20 cellular contexts compared by ENCODE assay signal in genomic region chr1:93653656-93654055, GRCh38. TPM values are rescaled to one million over a fixed set of nuclear protein-coding genes. Genes with fewer than 3 reads are reported as not detected.
DNase-seq lines count a peak whose midpoint lies in the region; ATAC-seq and TF ChIP-seq lines count a peak whose summit lies in the region.
"Had no signal": no experiment of that assay in that cellular context is flagged by ENCODE, and none has a peak within 500 bp of the region (broad histone marks: within the 10 kb centered on the region; RNA-seq: fewer than 3 reads in every experiment).

No MANE protein-coding gene starts in this region.

- no peak overlapping the region for H2BK12ac ChIP-seq in neuronal stem cell (ENCODE audit: low read length)

- H3K4me3 Mint-ChIP-seq in neural progenitor cell = no peak overlapping the region
- H3K4me3 Mint-ChIP-seq: CD4-positive, CD25-positive, alpha-beta regulatory T cell; CD8-positive, alpha-beta memory T cell had no signal

- H3K9ac ChIP-seq in PC-3 (ENCODE audit: low read length) (no peak overlapping the region), neuronal stem cell (ENCODE audit: low read depth, low read length, poor library complexity) (no peak overlapping the region), neural progenitor cell (no peak overlapping the region)

- DNase-seq in PC-3 (no peak), neuronal stem cell (ENCODE audit: low spot score) (no peak), neural progenitor cell (ENCODE audit: low spot score) (no peak)
- DNase-seq in activated CD8-positive, alpha-beta memory T cell treated with anti-CD3 and anti-CD28 coated beads, Interleukin-2, amount 50 U/mL, for 4 hours = no peak
- DNase-seq in stimulated activated naive CD4-positive, alpha-beta T cell (lab: John Stamatoyannopoulos, UW) = no peak
- DNase-seq: ACHN; BE2C; C1 segment of cervical spinal cord; CD4-positive, CD25-positive, alpha-beta regulatory T cell; CD8-positive, alpha-beta memory T cell; COR-L47; DMS 273 treated with DMSO at 0.1 percent for 48 hours; DMS53; DND-41; EL; HCEC 1CT had no signal

- no CpG with 5 or more reads among the region's 6 CpGs for whole genome bisulfite sequencing in neuronal stem cell (ENCODE audit: extremely low coverage in 2 of 2, insufficient read length in 2 of 2, insufficient replicate concordance in 1 of 2), 2 donors

- H3K9me2 ChIP-seq in PC-3 (replicated peaks; ENCODE audit: low read length) = no peaks in the 10 kb centered on the region

- peaks cover 89% of the 10 kb centered on the region for H3K36me3 ChIP-seq in PC-3 (ENCODE audit: low read depth, low read length)
- peaks cover under 1 to 84% of the 10 kb centered on the region in 2 donors for H3K36me3 ChIP-seq in neuronal stem cell (replicated peaks in 1 of 2; ENCODE audit: control insufficient read depth in 2 of 2, insufficient read depth in 2 of 2, low read length in 2 of 2)
- no peaks in the 10 kb centered on the region for H3K36me3 ChIP-seq in neural progenitor cell

- no peaks in the 10 kb centered on the region for H3K9me3 ChIP-seq in PC-3 (ENCODE audit: low read length)
- peaks cover 0 to 32% of the 10 kb centered on the region in 2 donors for H3K9me3 ChIP-seq in neuronal stem cell (replicated peaks in 1 of 2; ENCODE audit: control insufficient read depth in 2 of 2, insufficient read depth in 1 of 2, low read depth in 1 of 2, low read length in 2 of 2)
- no peaks in the 10 kb centered on the region for H3K9me3 ChIP-seq in neural progenitor cell (ENCODE audit: low read depth)
- H3K9me3 ChIP-seq: BE2C had no signal

- 0 out of 2 replicates have a peak, but pooled peaks have one; percentile 3 for ATAC-seq in PC-3
- ATAC-seq in HG02840 (IDR thresholded peaks at IDR 0.05; ENCODE audit: low FRiP score, unreplicated experiment) = no peak
- ATAC-seq: GM12878 had no signal

- H3K36me3 Mint-ChIP-seq in neural progenitor cell = peaks cover 33% of the 10 kb centered on the region
- H3K36me3 Mint-ChIP-seq: CD4-positive, CD25-positive, alpha-beta regulatory T cell; CD8-positive, alpha-beta memory T cell had no signal

- no peak overlapping the region for H3K4me3 ChIP-seq in PC-3 (ENCODE audit: low read length)
- no peak overlapping the region for H3K4me3 ChIP-seq in neuronal stem cell (ENCODE audit: low read length in 2 of 2)
- H3K4me3 ChIP-seq in neural progenitor cell = no peak overlapping the region
- H3K4me3 ChIP-seq: GM12878 had no signal

- peaks cover 24% of the 10 kb centered on the region for H3F3A ChIP-seq in PC-3 (ENCODE audit: low read length, unreplicated experiment)
- no peaks in the 10 kb centered on the region for H3F3A ChIP-seq in neural progenitor cell (ENCODE audit: low read depth)

- peaks cover 59% of the 10 kb centered on the region for H4K20me1 ChIP-seq in PC-3 (ENCODE audit: low read length)
- no peaks in the 10 kb centered on the region for H4K20me1 ChIP-seq in neural progenitor cell (ENCODE audit: low read depth)

- CTCF ChIA-PET in PC-3 (lab: Charles Lee) = no interaction called here

- H4K91ac ChIP-seq in neuronal stem cell (ENCODE audit: low read depth, low read length, poor library complexity) = no peak overlapping the region

- peaks cover 5% of the 10 kb centered on the region for H3K27me3 Mint-ChIP-seq in neural progenitor cell (ENCODE audit: insufficient read depth, low read depth)

- H4K8ac ChIP-seq in neuronal stem cell (ENCODE audit: low read depth, low read length) = no peak overlapping the region

- TF ChIP-seq CTCF in PC-3 (conservative IDR thresholded peaks at IDR 0.05; ENCODE audit: low read depth, low read length) (no peak), neural progenitor cell (IDR thresholded peaks at IDR 0.05) (no peak)

- no peak overlapping the region for H3K27ac ChIP-seq in PC-3 (ENCODE audit: low read length)
- H3K27ac ChIP-seq in cingulate gyrus (ENCODE audit: low read depth, low read length) = peak overlapping the region; percentile 25
- H3K27ac ChIP-seq in neuronal stem cell (replicated peaks; ENCODE audit: low read length) = no peak overlapping the region
- H3K27ac ChIP-seq in neural progenitor cell = no peak overlapping the region
- H3K27ac ChIP-seq: HL-60 had no signal

- peak overlapping the region; percentile 51 for H3K18ac ChIP-seq in neuronal stem cell (ENCODE audit: low read length)

- H2AFZ ChIP-seq in PC-3 (ENCODE audit: low read length) (no peak overlapping the region), neuronal stem cell (ENCODE audit: low read length) (no peak overlapping the region), neural progenitor cell (replicated peaks) (no peak overlapping the region)

- H3K27me3 ChIP-seq in PC-3 (ENCODE audit: low read length) (no peaks in the 10 kb centered on the region), neuronal stem cell (ENCODE audit: control insufficient read depth in 3 of 3, insufficient read depth in 3 of 3, low read depth in 1 of 3, low read length in 3 of 3) (no peaks in the 10 kb centered on the region), neural progenitor cell (no peaks in the 10 kb centered on the region)
- H3K27me3 ChIP-seq: BE2C had no signal

- H3K4ac ChIP-seq in neuronal stem cell (ENCODE audit: low read length) = no peak overlapping the region

- peaks cover 4% of the 10 kb centered on the region for H3K4me1 Mint-ChIP-seq in neural progenitor cell
- H3K4me1 Mint-ChIP-seq: CD4-positive, CD25-positive, alpha-beta regulatory T cell; CD8-positive, alpha-beta memory T cell had no signal

- peaks cover 5% of the 10 kb centered on the region for H3K9me3 Mint-ChIP-seq in neural progenitor cell
- H3K9me3 Mint-ChIP-seq: CD4-positive, CD25-positive, alpha-beta regulatory T cell; CD8-positive, alpha-beta memory T cell had no signal

- H2BK15ac ChIP-seq in neuronal stem cell (ENCODE audit: low read length) = no peak overlapping the region

- no peak overlapping the region for H3K14ac ChIP-seq in neuronal stem cell (ENCODE audit: low read length)

- no peak overlapping the region for H3K4me2 ChIP-seq in PC-3 (ENCODE audit: low read length)
- H3K4me2 ChIP-seq in neuronal stem cell (ENCODE audit: insufficient read depth, low read length, poor library complexity, severe bottlenecking) = no peak overlapping the region
- H3K4me2 ChIP-seq in neural progenitor cell = no peak overlapping the region

- no peak overlapping the region for H2AK5ac ChIP-seq in neuronal stem cell (ENCODE audit: low read depth, low read length)

- no peak overlapping the region for H2BK5ac ChIP-seq in neuronal stem cell (ENCODE audit: low read length)

- H3K4me1 ChIP-seq in PC-3 (ENCODE audit: insufficient read depth, low read length) = 0 out of 2 replicates have a peak, but pooled peaks cover 4% of the 10 kb centered on the region
- no peaks in the 10 kb centered on the region for H3K4me1 ChIP-seq in neuronal stem cell (ENCODE audit: control insufficient read depth in 2 of 2, insufficient read depth in 1 of 2, low read depth in 1 of 2, low read length in 2 of 2)
- H3K4me1 ChIP-seq in neural progenitor cell = peaks cover 6% of the 10 kb centered on the region
- H3K4me1 ChIP-seq: BE2C had no signal

- H3K27ac Mint-ChIP-seq in neural progenitor cell = no peak overlapping the region
- H3K27ac Mint-ChIP-seq: CD4-positive, CD25-positive, alpha-beta regulatory T cell; CD8-positive, alpha-beta memory T cell had no signal

- no peak overlapping the region for H3K23ac ChIP-seq in neuronal stem cell (ENCODE audit: low read depth, low read length, poor library complexity)

- POLR2A ChIA-PET in PC-3 (lab: Charles Lee; ENCODE audit: unreplicated experiment) = no interaction called here

- no peak overlapping the region for H2BK120ac ChIP-seq in neuronal stem cell (ENCODE audit: low read depth, low read length)

- BruUV-seq in PC-3 (replicated peaks; lab: Mats Ljungman, UMichigan) = no TSS peak

- peaks cover 100% of the 10 kb centered on the region for H3K79me2 ChIP-seq in PC-3 (ENCODE audit: low read length)
- no peaks in the 10 kb centered on the region for H3K79me2 ChIP-seq in neural progenitor cell (ENCODE audit: low read depth)

- H3K79me1 ChIP-seq in neuronal stem cell (ENCODE audit: low read depth, low read length) = peaks cover 3% of the 10 kb centered on the region

- intact Hi-C loops in PC-3 (cut with micrococcal nuclease) = no loop called here

RNA-seq across cellular contexts. Expression of gene BCAR3, which starts 28.0 kb away (rescaled TPM):
- total RNA-seq in PC-3 (2014; rRNA removed) = 169 and 171 TPM in 2 replicates
- polyA plus RNA-seq in neuronal stem cell (2013, experiment 1 of 2) = 15.9 TPM
- 16.0 TPM for polyA plus RNA-seq in neuronal stem cell (2013, experiment 2 of 2)
- 11.7 and 12.4 TPM in 2 replicates for total RNA-seq in neural progenitor cell (ENCODE audit: low replicate concordance)

Comparison
In these comparisons a context has a peak if more than half of its experiments do, and no peak if none do; other contexts are left out.
1. RNA of gene BCAR3, which starts 28.0 kb away (total RNA-seq): 169 to 171 TPM in PC-3; 11.7 to 12.4 TPM in neural progenitor cell; every median in the first group is over 10 times any median in the second.